10 cellular contexts compared by ENCODE assay signal in the genomic region with DNA sequence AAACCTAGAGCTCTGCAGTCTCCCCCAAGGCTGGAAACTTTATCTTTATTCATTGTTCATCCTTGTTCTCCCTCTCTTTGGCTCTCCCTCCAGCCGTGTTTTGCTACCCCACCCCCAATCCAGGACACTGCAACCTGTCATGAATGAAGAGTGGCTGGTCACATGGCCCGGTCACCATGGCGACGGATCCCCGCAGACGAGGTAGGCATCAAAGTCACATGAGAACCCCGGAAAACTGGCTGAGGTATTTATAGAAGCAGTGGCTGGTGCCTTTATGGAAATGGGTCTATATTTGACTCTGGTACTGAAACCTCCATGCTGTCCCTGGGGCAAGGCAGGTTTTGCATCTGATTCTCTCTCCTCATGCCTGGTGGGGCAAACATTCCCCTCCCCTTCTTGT. TPM values are rescaled to one million over a fixed set of nuclear protein-coding genes. Genes with fewer than 3 reads are reported as not detected.
DNase-seq lines count a peak whose midpoint lies in the region; ATAC-seq and TF ChIP-seq lines count a peak whose summit lies in the region.
"Had no signal": no experiment of that assay in that cellular context is flagged by ENCODE, and none has a peak within 500 bp of the region (broad histone marks: within the 10 kb centered on the region; RNA-seq: fewer than 3 reads in every experiment).

No MANE protein-coding gene starts in this region.

- no peak for TF ChIP-seq CTCF in A673 (conservative IDR thresholded peaks at IDR 0.05; ENCODE audit: low read depth, low read length)

- no peaks in the 10 kb centered on the region for H3K36me3 ChIP-seq in A673 (ENCODE audit: insufficient read depth, low read length, poor library complexity, severe bottlenecking)

- ATAC-seq in GM18520 (IDR thresholded peaks at IDR 0.05; ENCODE audit: unreplicated experiment) (no peak), HG03135 (IDR thresholded peaks at IDR 0.05; ENCODE audit: unreplicated experiment) (no peak), HG03175 (IDR thresholded peaks at IDR 0.05; ENCODE audit: unreplicated experiment) (no peak)

- intact Hi-C loops in A673 (cut with micrococcal nuclease; ENCODE audit: unreplicated experiment): no loop called here

- H3K4me3 ChIP-seq in A673 (ENCODE audit: low read depth, low read length, poor library complexity, severe bottlenecking): no peak overlapping the region

- BruUV-seq in A673 (replicated peaks; lab: Mats Ljungman, UMichigan): no TSS peak

- POLR2A ChIA-PET in A673 (lab: Charles Lee; ENCODE audit: low non-redundant PET): no interaction called here

- no peak overlapping the region for H3K27ac ChIP-seq in A673 (ENCODE audit: low read depth, low read length, poor library complexity, severe bottlenecking)

- H3K4me1 ChIP-seq in A673 (ENCODE audit: insufficient read depth, low read length, poor library complexity, severe bottlenecking): no peaks in the 10 kb centered on the region

- H3K27me3 ChIP-seq in A673 (replicated peaks; ENCODE audit: insufficient read depth, low read depth, low read length, poor library complexity): peaks cover 83% of the 10 kb centered on the region

- H3K9me3 ChIP-seq in A673 (ENCODE audit: low read depth, low read length, poor library complexity, severe bottlenecking): no peaks in the 10 kb centered on the region

- CTCF ChIA-PET in A673 (lab: Charles Lee): no interaction called here

- DNase-seq in COR-L47 (lab: John Stamatoyannopoulos, UW) (peak; percentile 95), NCI-H1436 (lab: John Stamatoyannopoulos, UW) (peak; percentile 92), UCSD-AML1 (lab: John Stamatoyannopoulos, UW; ENCODE audit: unreplicated experiment) (peak; percentile 27), kidney tubule cell (ENCODE audit: low spot score) (peak; percentile 43), A673 (ENCODE audit: low spot score) (no peak)
- DNase-seq: cortex of kidney, EL had no signal

RNA-seq across cellular contexts. Expression of gene SLC6A17, which starts 13.4 kb away (rescaled TPM):
- total RNA-seq in A673 (2021): not detected in 2 replicates

RNA-seq across cellular contexts. Expression of gene UBL4B, which starts 24.7 kb away (rescaled TPM):
- total RNA-seq in A673 (2021): not detected in 2 replicates
